8 cellular contexts compared by ENCODE assay signal in genomic region chr19:53431399-53432087, GRCh38. TPM values are rescaled to one million over a fixed set of nuclear protein-coding genes. Genes with fewer than 3 reads are reported as not detected.
DNase-seq lines count a peak whose midpoint lies in the region; ATAC-seq and TF ChIP-seq lines count a peak whose summit lies in the region.

ZNF761 (plus strand) TSS chr19:53431984; CDS start chr19:53447269, 15,285 bp downstream.

- TF ChIP-seq POLR2A in right lobe of liver (IDR thresholded peaks at IDR 0.05): peak; percentile 73

- H3K36me3 ChIP-seq in right lobe of liver: no peaks in the 10 kb centered on the region

- H3K27me3 ChIP-seq in right lobe of liver: no peaks in the 10 kb centered on the region

- H3K4me3 ChIP-seq in right lobe of liver: peak within 1 kb of the TSS; percentile 57 to 63 (median 62)

- TF ChIP-seq CTCF in right lobe of liver (IDR thresholded peaks at IDR 0.05): peak; percentile 16 to 40 (median 34)

- peak; percentile 98 for DNase-seq in CD1c-positive myeloid dendritic cell (ENCODE audit: extremely low spot score)
- peak; percentile 97 for DNase-seq in NCI-H526 treated with DMSO at 0.1 percent for 48 hours (lab: John Stamatoyannopoulos, UW)
- DNase-seq in activated CD4-positive, alpha-beta T cell treated with anti-CD3 and anti-CD28 coated beads, Interleukin-2, amount 50 U/mL, for 24 hours (ENCODE audit: low read depth in 1 of 2, low spot score in 1 of 2): peak; percentile 96 to 99
- DNase-seq in dermis microvascular lymphatic vessel endothelial cell (ENCODE audit: low read depth in 2 of 2): peak; percentile 74 to 95
- peak; percentile 97 to 98 (median 98) for DNase-seq in right lobe of liver
- DNase-seq in stimulated activated CD4-positive, alpha-beta T cell treated with anti-CD3 and anti-CD28 coated beads, Interleukin-4, amount 100 ng/mL, for 24 hours: peak; percentile 97

- ATAC-seq in GM19328 (IDR thresholded peaks at IDR 0.05; ENCODE audit: unreplicated experiment): peak; percentile 94
- ATAC-seq in HG03469 (IDR thresholded peaks at IDR 0.05; ENCODE audit: unreplicated experiment): peak; percentile 84
- ATAC-seq in right lobe of liver: peak; percentile 100

- peak within 1 kb of the TSS; percentile 56 to 89 (median 88) for H3K27ac ChIP-seq in right lobe of liver

- H3K9me3 ChIP-seq in right lobe of liver: no peaks in the 10 kb centered on the region

- 2% methylated on average over 34 of the region's 46 CpGs for WGBS in right lobe of liver (ENCODE audit: insufficient coverage, low coverage, low lambda C conversion rate, missing lambda C conversion rate)

- intact Hi-C loops in right lobe of liver (cut with DNase I): no loop called here

- H3K4me1 ChIP-seq in right lobe of liver: no peaks in the 10 kb centered on the region

RNA-seq across cellular contexts. Expression of gene ZNF761, which starts in this region (rescaled TPM):
- total RNA-seq in dermis microvascular lymphatic vessel endothelial cell: 5.3 and 9.9 TPM in 2 replicates
- total RNA-seq in right lobe of liver: 1 to 10 TPM; 2.6 to 4.2 (median 3.4) TPM

Comparison
In these comparisons a context has a peak if more than half of its experiments do, and no peak if none do; other contexts are left out.
1. Peak in every context shown above with its lines: DNase-seq, ATAC-seq, H3K4me3 ChIP-seq and H3K27ac ChIP-seq.